In genomic region chr16:87778476-87778829, GRCh38 we compare ENCODE assay signal across 1 cellular context.
TF ChIP-seq lines count a peak whose summit lies in the region.

No MANE protein-coding gene starts in this region.

TF ChIP-seq in K562, 482 proteins besides CTCF, POLR2A, EP300 and RAD21 (continued from another document):
- TF ChIP-seq ATF6 (CRISPR knock-in tag; IDR thresholded peaks at IDR 0.05): 0 out of 2 replicates have a peak, but pooled peaks have one; percentile 0
- 0 out of 2 replicates have a peak, but pooled peaks have one; percentile 11 for TF ChIP-seq MEF2D (tag; conservative IDR thresholded peaks at IDR 0.05; ENCODE audit: low read depth)
- TF ChIP-seq ID3 (CRISPR knock-in tag; IDR thresholded peaks at IDR 0.05): no peak
- TF ChIP-seq ID3 (tag; IDR thresholded peaks at IDR 0.05): no peak
- TF ChIP-seq, protein P1, sequence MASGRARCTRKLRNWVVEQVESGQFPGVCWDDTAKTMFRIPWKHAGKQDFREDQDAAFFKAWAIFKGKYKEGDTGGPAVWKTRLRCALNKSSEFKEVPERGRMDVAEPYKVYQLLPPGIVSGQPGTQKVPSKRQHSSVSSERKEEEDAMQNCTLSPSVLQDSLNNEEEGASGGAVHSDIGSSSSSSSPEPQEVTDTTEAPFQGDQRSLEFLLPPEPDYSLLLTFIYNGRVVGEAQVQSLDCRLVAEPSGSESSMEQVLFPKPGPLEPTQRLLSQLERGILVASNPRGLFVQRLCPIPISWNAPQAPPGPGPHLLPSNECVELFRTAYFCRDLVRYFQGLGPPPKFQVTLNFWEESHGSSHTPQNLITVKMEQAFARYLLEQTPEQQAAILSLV (tag; IDR thresholded peaks at IDR 0.05): 0 out of 2 replicates have a peak, but pooled peaks have one; percentile 0
- TF ChIP-seq NBN (IDR thresholded peaks at IDR 0.05; ENCODE audit: low read depth): no peak
- TF ChIP-seq NFRKB (IDR thresholded peaks at IDR 0.05; ENCODE audit: low read depth): peak; percentile 99; the same call in 1 of the 2 replicates
- no peak for TF ChIP-seq YY1 (IDR thresholded peaks at IDR 0.05; ENCODE audit: borderline replicate concordance in 1 of 3, control insufficient read depth in 1 of 3, extremely low read depth in 1 of 3, insufficient read depth in 3 of 3, insufficient read length in 1 of 3, insufficient replicate concordance in 2 of 3, low read depth in 1 of 3, low read length in 2 of 3)
- peak; percentile 20; the same call in 1 of the 2 replicates for TF ChIP-seq ZKSCAN8 (CRISPR knock-in tag; IDR thresholded peaks at IDR 0.05)
- TF ChIP-seq, protein P2, sequence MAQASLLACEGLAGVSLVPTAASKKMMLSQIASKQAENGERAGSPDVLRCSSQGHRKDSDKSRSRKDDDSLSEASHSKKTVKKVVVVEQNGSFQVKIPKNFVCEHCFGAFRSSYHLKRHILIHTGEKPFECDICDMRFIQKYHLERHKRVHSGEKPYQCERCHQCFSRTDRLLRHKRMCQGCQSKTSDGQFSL (CRISPR knock-in tag; IDR thresholded peaks at IDR 0.05): no peak
- TF ChIP-seq, protein P2 (tag; IDR thresholded peaks at IDR 0.05): 0 out of 4 replicates have a peak, but pooled peaks of 1 of the 2 experiments have one; percentile 48
- TF ChIP-seq ERF (CRISPR knock-in tag; IDR thresholded peaks at IDR 0.05): 0 out of 2 replicates have a peak, but pooled peaks have one; percentile 12
- TF ChIP-seq RBM25 (IDR thresholded peaks at IDR 0.05; ENCODE audit: low read depth, low read length, severe bottlenecking): no peak
- no peak for TF ChIP-seq PHF8 (IDR thresholded peaks at IDR 0.05; ENCODE audit: borderline replicate concordance, low read length)
- TF ChIP-seq, protein P3, sequence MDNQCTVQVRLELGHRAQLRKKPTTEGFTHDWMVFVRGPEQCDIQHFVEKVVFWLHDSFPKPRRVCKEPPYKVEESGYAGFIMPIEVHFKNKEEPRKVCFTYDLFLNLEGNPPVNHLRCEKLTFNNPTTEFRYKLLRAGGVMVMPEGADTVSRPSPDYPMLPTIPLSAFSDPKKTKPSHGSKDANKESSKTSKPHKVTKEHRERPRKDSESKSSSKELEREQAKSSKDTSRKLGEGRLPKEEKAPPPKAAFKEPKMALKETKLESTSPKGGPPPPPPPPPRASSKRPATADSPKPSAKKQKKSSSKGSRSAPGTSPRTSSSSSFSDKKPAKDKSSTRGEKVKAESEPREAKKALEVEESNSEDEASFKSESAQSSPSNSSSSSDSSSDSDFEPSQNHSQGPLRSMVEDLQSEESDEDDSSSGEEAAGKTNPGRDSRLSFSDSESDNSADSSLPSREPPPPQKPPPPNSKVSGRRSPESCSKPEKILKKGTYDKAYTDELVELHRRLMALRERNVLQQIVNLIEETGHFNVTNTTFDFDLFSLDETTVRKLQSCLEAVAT (IDR thresholded peaks at IDR 0.05): 0 out of 4 replicates have a peak, but pooled peaks of 1 of the 2 experiments have one; percentile 47
- TF ChIP-seq NR3C1 (CRISPR knock-in tag; IDR thresholded peaks at IDR 0.05): no peak
- peak; percentile 47; the same call in 1 of the 2 replicates for TF ChIP-seq EHMT2 (IDR thresholded peaks at IDR 0.05)
- TF ChIP-seq ADNP (tag; IDR thresholded peaks at IDR 0.05): no peak
- TF ChIP-seq, protein P4, sequence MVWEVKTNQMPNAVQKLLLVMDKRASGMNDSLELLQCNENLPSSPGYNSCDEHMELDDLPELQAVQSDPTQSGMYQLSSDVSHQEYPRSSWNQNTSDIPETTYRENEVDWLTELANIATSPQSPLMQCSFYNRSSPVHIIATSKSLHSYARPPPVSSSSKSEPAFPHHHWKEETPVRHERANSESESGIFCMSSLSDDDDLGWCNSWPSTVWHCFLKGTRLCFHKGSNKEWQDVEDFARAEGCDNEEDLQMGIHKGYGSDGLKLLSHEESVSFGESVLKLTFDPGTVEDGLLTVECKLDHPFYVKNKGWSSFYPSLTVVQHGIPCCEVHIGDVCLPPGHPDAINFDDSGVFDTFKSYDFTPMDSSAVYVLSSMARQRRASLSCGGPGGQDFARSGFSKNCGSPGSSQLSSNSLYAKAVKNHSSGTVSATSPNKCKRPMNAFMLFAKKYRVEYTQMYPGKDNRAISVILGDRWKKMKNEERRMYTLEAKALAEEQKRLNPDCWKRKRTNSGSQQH (CRISPR knock-in tag; IDR thresholded peaks at IDR 0.05): no peak
TF ChIP-seq in K562: peak in this region for 17.
